9 cellular contexts compared by ENCODE assay signal in the genomic region with DNA sequence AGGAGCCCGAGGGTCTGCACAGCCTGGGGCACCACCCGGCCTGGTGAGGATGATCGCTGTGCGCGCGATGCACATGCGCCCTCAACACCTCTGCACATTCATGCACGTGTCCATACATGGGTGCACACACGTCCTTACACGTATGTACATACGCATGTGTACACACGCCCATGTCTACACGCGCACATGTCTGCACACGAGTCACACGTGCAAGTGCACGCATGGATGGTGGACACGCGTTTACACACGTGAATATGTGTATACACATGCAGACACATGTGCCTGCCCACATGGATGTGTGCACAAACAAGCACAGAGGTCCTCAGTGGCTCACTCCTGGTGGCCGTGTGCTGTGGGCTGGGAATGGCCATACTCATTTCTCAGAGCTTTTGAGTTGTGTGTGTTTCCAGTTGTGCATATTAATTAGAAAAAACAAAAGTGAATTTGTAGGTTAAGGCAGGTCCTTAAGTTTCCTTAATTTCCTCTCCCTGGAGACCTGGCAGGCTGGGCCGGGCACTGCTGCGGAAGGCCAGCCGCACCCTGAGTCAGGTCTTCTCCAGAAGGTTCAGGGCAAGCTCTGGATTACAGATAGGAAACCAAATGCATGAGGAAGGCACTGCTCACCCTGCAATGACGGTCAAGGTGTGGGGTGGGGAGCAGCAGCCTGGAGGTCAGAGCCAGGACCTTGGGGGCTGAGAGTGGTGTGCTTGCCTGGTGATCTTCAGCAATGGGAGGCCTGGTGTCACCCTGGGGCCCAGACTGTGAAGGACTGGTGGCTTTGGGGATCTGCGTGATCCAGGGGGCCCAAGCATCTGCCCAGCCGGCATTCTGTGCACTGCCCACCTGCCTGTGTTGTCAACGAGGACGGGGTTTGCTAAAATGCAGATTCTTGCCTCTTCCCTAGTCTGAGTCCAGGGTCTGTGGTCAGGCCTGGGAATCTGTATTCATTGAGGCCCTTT. TPM values are rescaled to one million over a fixed set of nuclear protein-coding genes. Genes with fewer than 3 reads are reported as not detected.
DNase-seq lines count a peak whose midpoint lies in the region; ATAC-seq, FAIRE-seq and TF ChIP-seq lines count a peak whose summit lies in the region.
"Had no signal": no experiment of that assay in that cellular context is flagged by ENCODE, and none has a peak within 500 bp of the region (broad histone marks: within the 10 kb centered on the region; RNA-seq: fewer than 3 reads in every experiment).

No MANE protein-coding gene starts in this region.

- dilution Hi-C loops in keratinocyte (cut with MboI; ENCODE audit: extremely low pct_ligation_motif_present, low sequenced_read_pairs): no loop called here

- H3K4me1 ChIP-seq in MM.1S (ENCODE audit: low read length) (no peaks in the 10 kb centered on the region; the same call in 1 of the 2 replicates), keratinocyte (ENCODE audit: control insufficient read depth, extremely low read depth, insufficient read depth, low read length) (peaks cover 5% of the 10 kb centered on the region)

- H3K4me1 Mint-ChIP-seq in activated T-cell treated with anti-CD3 and anti-CD28 coated beads, Interleukin-2, amount 50 U/mL, for 4 hours (ENCODE audit: low read depth): peaks cover 15% of the 10 kb centered on the region

- no peaks in the 10 kb centered on the region; the same call in 1 of the 2 replicates for H3F3A ChIP-seq in MM.1S (ENCODE audit: insufficient read depth, low read length)

- H3K9ac ChIP-seq in MM.1S (ENCODE audit: low read length) (no peak overlapping the region), keratinocyte (ENCODE audit: control insufficient read depth, extremely low read depth, insufficient read depth, low read length) (no peak overlapping the region)

- no peak for ATAC-seq in activated T-cell treated with anti-CD3 and anti-CD28 coated beads, Interleukin-2, amount 50 U/mL, for 4 hours
- ATAC-seq in GM19023 (IDR thresholded peaks at IDR 0.05; ENCODE audit: unreplicated experiment): no peak

- no peaks in the 10 kb centered on the region for H3K9me3 ChIP-seq in MM.1S (replicated peaks; ENCODE audit: insufficient read depth, low read length)
- no peaks in the 10 kb centered on the region for H3K9me3 ChIP-seq in keratinocyte (ENCODE audit: control insufficient read depth, low read depth, low read length)

- H2AFZ ChIP-seq in MM.1S (ENCODE audit: low read length) (no peak overlapping the region), keratinocyte (ENCODE audit: control insufficient read depth, low read length) (no peak overlapping the region)

- no peaks in the 10 kb centered on the region for H3K9me2 ChIP-seq in MM.1S (replicated peaks; ENCODE audit: insufficient read depth, low read length)

- no peak for FAIRE-seq in keratinocyte (lab: Jason Lieb, UNC)

- no peak overlapping the region for H3K4me3 Mint-ChIP-seq in activated T-cell treated with anti-CD3 and anti-CD28 coated beads, Interleukin-2, amount 50 U/mL, for 4 hours

- no peak overlapping the region for H3K4me2 ChIP-seq in MM.1S (ENCODE audit: low read depth, low read length)
- no peak overlapping the region for H3K4me2 ChIP-seq in keratinocyte (ENCODE audit: control insufficient read depth, extremely low read depth, insufficient read depth, low read depth, low read length)

- H3K36me3 ChIP-seq in MM.1S (replicated peaks; ENCODE audit: insufficient read depth, low read length): no peaks in the 10 kb centered on the region
- H3K36me3 ChIP-seq in keratinocyte (ENCODE audit: control insufficient read depth in 2 of 2, extremely low read depth in 1 of 2, insufficient read depth in 2 of 2, low read length in 2 of 2): no peaks in the 10 kb centered on the region

- H3K36me3 Mint-ChIP-seq in activated T-cell treated with anti-CD3 and anti-CD28 coated beads, Interleukin-2, amount 50 U/mL, for 4 hours (ENCODE audit: insufficient read depth): no peaks in the 10 kb centered on the region

- no peaks in the 10 kb centered on the region for H3K9me1 ChIP-seq in keratinocyte (ENCODE audit: control insufficient read depth, extremely low read depth, insufficient read depth, low read length)

- H3K4me3 ChIP-seq in MM.1S (ENCODE audit: low read length) (no peak overlapping the region), keratinocyte (ENCODE audit: control insufficient read depth in 2 of 3, extremely low read depth in 1 of 3, insufficient read depth in 2 of 3, low read depth in 1 of 3, low read length in 3 of 3) (no peak overlapping the region)

- H3K9me3 Mint-ChIP-seq in activated T-cell treated with anti-CD3 and anti-CD28 coated beads, Interleukin-2, amount 50 U/mL, for 4 hours: no peaks in the 10 kb centered on the region

- H3K27me3 Mint-ChIP-seq in activated T-cell treated with anti-CD3 and anti-CD28 coated beads, Interleukin-2, amount 50 U/mL, for 4 hours (ENCODE audit: low read depth): no peaks in the 10 kb centered on the region

- H3K79me2 ChIP-seq in MM.1S (ENCODE audit: low read length) (no peaks in the 10 kb centered on the region), keratinocyte (ENCODE audit: control insufficient read depth, insufficient read depth, low read length) (no peaks in the 10 kb centered on the region)

- H3K27me3 ChIP-seq in MM.1S (replicated peaks; ENCODE audit: insufficient read depth, low read length) (peaks cover 15% of the 10 kb centered on the region), keratinocyte (ENCODE audit: control insufficient read depth, extremely low read depth, insufficient read depth, low read length) (no peaks in the 10 kb centered on the region)

- H4K20me1 ChIP-seq in MM.1S (ENCODE audit: insufficient read depth, low read length) (no peaks in the 10 kb centered on the region), keratinocyte (ENCODE audit: control insufficient read depth, extremely low read depth, insufficient read depth, low read length) (no peaks in the 10 kb centered on the region)

- H3K27ac ChIP-seq in MM.1S (ENCODE audit: low read length): no peak overlapping the region
- no peak overlapping the region for H3K27ac ChIP-seq in keratinocyte (ENCODE audit: control insufficient read depth, insufficient read depth, low read length)

- TF ChIP-seq CTCF in MM.1S (IDR thresholded peaks at IDR 0.05; ENCODE audit: low read length) (no peak), keratinocyte (optimal IDR thresholded peaks at IDR 0.05 in 1 of 3, IDR thresholded peaks at IDR 0.05 in 1 of 3, conservative IDR thresholded peaks at IDR 0.05 in 1 of 3; ENCODE audit: extremely low read depth in 1 of 3, insufficient read depth in 2 of 3, low read length in 3 of 3) (no peak)

- DNase-seq in MM.1S (peak; percentile 26), keratinocyte (ENCODE audit: low read depth, low spot score) (peak; percentile 60), NCI-H226 (no peak), DMS79 treated with DMSO at 0.1 percent for 48 hours (lab: John Stamatoyannopoulos, UW) (no peak)
- peak; percentile 29 for DNase-seq in activated T-cell treated with anti-CD3 and anti-CD28 coated beads, Interleukin-2, amount 50 U/mL, for 4 hours
- peak; percentile 10 to 29 for DNase-seq in stimulated activated CD8-positive, alpha-beta memory T cell treated with anti-CD3 and anti-CD28 coated beads, Interleukin-15, amount 100 ng/mL, for 48 hours (ENCODE audit: low read depth in 2 of 2)
- no peak for DNase-seq in stimulated activated naive CD4-positive, alpha-beta T cell treated with Interleukin-2 at 50 U/mL for 16 hours (lab: John Stamatoyannopoulos, UW)

RNA-seq across cellular contexts. Expression of gene RNU6ATAC, which starts 1.3 kb away (rescaled TPM):
- 10 to 100 TPM; 35.6 to 48.6 (median 43.2) TPM for total RNA-seq in activated T-cell treated with anti-CD3 and anti-CD28 coated beads, Interleukin-2, amount 50 U/mL, for 4 hours
- not detected in 3 replicates for polyA plus RNA-seq in keratinocyte
- polyA plus RNA-seq in keratinocyte (2011; ENCODE audit: low read depth): not detected
- polyA plus RNA-seq in keratinocyte (2011; cell fraction: cytosol; rRNA removed): not detected in 2 replicates
- polyA plus RNA-seq in keratinocyte (2011; cell fraction: nucleus; rRNA removed): not detected in 2 replicates
- not detected in 2 replicates for polyA plus RNA-seq in keratinocyte (2012; ENCODE audit: low replicate concordance)
- under 0.01 TPM in 3 replicates for polyA minus RNA-seq in keratinocyte
- polyA minus RNA-seq in keratinocyte (2011; cell fraction: cytosol; rRNA and poly(A)+ RNA removed): not detected
- not detected in 2 replicates for polyA minus RNA-seq in keratinocyte (2011; cell fraction: nucleus; rRNA and poly(A)+ RNA removed)
- polyA plus RNA-seq: esophagus had no signal

RNA-seq across cellular contexts. Expression of gene WDR5, which starts 29.8 kb away (rescaled TPM):
- total RNA-seq in activated T-cell treated with anti-CD3 and anti-CD28 coated beads, Interleukin-2, amount 50 U/mL, for 4 hours: 10 to 100 TPM; 67.7 to 84.6 (median 71.1) TPM
- 20.3 to 41.8 TPM (median 31.2 TPM) in 3 replicates for polyA plus RNA-seq in keratinocyte
- 5.2 TPM for polyA plus RNA-seq in keratinocyte (2011; ENCODE audit: low read depth)
- polyA plus RNA-seq in keratinocyte (2011; cell fraction: cytosol; rRNA removed): 29.4 and 29.9 TPM in 2 replicates
- polyA plus RNA-seq in keratinocyte (2011; cell fraction: nucleus; rRNA removed): 44.8 and 44.9 TPM in 2 replicates
- 16.1 and 34.1 TPM in 2 replicates for polyA plus RNA-seq in keratinocyte (2012; ENCODE audit: low replicate concordance)
- polyA minus RNA-seq in keratinocyte: 13.5 to 36.0 TPM (median 17.8 TPM) in 3 replicates
- polyA minus RNA-seq in keratinocyte (2011; cell fraction: cytosol; rRNA and poly(A)+ RNA removed): 16.1 TPM
- polyA minus RNA-seq in keratinocyte (2011; cell fraction: nucleus; rRNA and poly(A)+ RNA removed): 13.5 and 18.4 TPM in 2 replicates

Comparison
In these comparisons a context has a peak if more than half of its experiments do, and no peak if none do; other contexts are left out.
1. DNase-seq: peak in MM.1S (single experiment), activated T-cell treated with anti-CD3 and anti-CD28 coated beads, Interleukin-2, amount 50 U/mL, for 4 hours (single experiment), keratinocyte (single experiment) and stimulated activated CD8-positive, alpha-beta memory T cell treated with anti-CD3 and anti-CD28 coated beads, Interleukin-15, amount 100 ng/mL, for 48 hours (2 of 2); none in NCI-H226 (single experiment), stimulated activated naive CD4-positive, alpha-beta T cell treated with Interleukin-2 at 50 U/mL for 16 hours (single experiment) and DMS79 treated with DMSO at 0.1 percent for 48 hours (single experiment).